In genomic region chr17:17613708-17614114, GRCh38 we compare ENCODE assay signal across 8 cellular contexts. TPM values are rescaled to one million over a fixed set of nuclear protein-coding genes. Genes with fewer than 3 reads are reported as not detected.
DNase-seq lines count a peak whose midpoint lies in the region; ATAC-seq and TF ChIP-seq lines count a peak whose summit lies in the region.

No MANE protein-coding gene starts in this region.

- no peak for DNase-seq in BJ (ENCODE audit: low read depth)
- peak; percentile 55 for DNase-seq in GM19238 (ENCODE audit: insufficient read length, low spot score)
- peak; percentile 29 for DNase-seq in NCI-H2107 (lab: John Stamatoyannopoulos, UW)
- DNase-seq in WERI-Rb-1 = peak; percentile 88
- peak in 5 of 10 donors; percentile 21 to 68 (median 37) for DNase-seq in dorsolateral prefrontal cortex
- DNase-seq in lower lobe of right lung = no peak
- peak; percentile 21 to 23 for DNase-seq in stimulated activated CD8-positive, alpha-beta memory T cell treated with anti-CD3 and anti-CD28 coated beads, Interleukin-7, amount 100 ng/mL, for 4 hours (ENCODE audit: low read depth in 2 of 2)

- POLR2A ChIA-PET in BJ (lab: Charles Lee) = no interaction called here

- TF ChIP-seq CTCF in BJ (IDR thresholded peaks at IDR 0.05; ENCODE audit: insufficient read depth, low read depth, low read length) = peak; percentile 82
- peak; percentile 84 for TF ChIP-seq CTCF in WERI-Rb-1 (IDR thresholded peaks at IDR 0.05; ENCODE audit: low read depth, low read length)
- peak; percentile 37 to 82 (median 66) for TF ChIP-seq CTCF in dorsolateral prefrontal cortex (IDR thresholded peaks at IDR 0.05 in 54 of 56, conservative IDR thresholded peaks at IDR 0.05 in 2 of 56; ENCODE audit: low read depth in 1 of 56, partially characterized antibody in 56 of 56)
- peak; percentile 72 for TF ChIP-seq CTCF in lower lobe of right lung (IDR thresholded peaks at IDR 0.05)

- no peaks in the 10 kb centered on the region for H3K27me3 ChIP-seq in BJ (ENCODE audit: control insufficient read depth, insufficient read depth, low read length)
- no peaks in the 10 kb centered on the region for H3K27me3 ChIP-seq in WERI-Rb-1 (ENCODE audit: insufficient read depth, low read depth, severe bottlenecking)
- no peaks in the 10 kb centered on the region for H3K27me3 ChIP-seq in dorsolateral prefrontal cortex
- H3K27me3 ChIP-seq in lower lobe of right lung (ENCODE audit: low read depth) = no peaks in the 10 kb centered on the region

- intact Hi-C loops in dorsolateral prefrontal cortex (cut with DNase I) (no loop called here), lower lobe of right lung (cut with DNase I) (no loop called here)

- H3K36me3 ChIP-seq in BJ (ENCODE audit: control insufficient read depth, insufficient read depth, low read length) = no peaks in the 10 kb centered on the region
- H3K36me3 ChIP-seq in WERI-Rb-1 = no peaks in the 10 kb centered on the region
- H3K36me3 ChIP-seq in lower lobe of right lung = no peaks in the 10 kb centered on the region

- H3K4me3 ChIP-seq in BJ (ENCODE audit: low read depth, low read length) (no peak overlapping the region), WERI-Rb-1 (ENCODE audit: low read depth, low read length) (no peak overlapping the region), dorsolateral prefrontal cortex (no peak overlapping the region), lower lobe of right lung (no peak overlapping the region)

- H3K9me3 ChIP-seq in WERI-Rb-1 (ENCODE audit: severe bottlenecking) = peaks cover 11% of the 10 kb centered on the region
- H3K9me3 ChIP-seq in lower lobe of right lung = no peaks in the 10 kb centered on the region

- ATAC-seq in lower lobe of right lung = peak; percentile 91 to 92
- no peak for ATAC-seq in GM18873 (IDR thresholded peaks at IDR 0.05; ENCODE audit: low FRiP score, unreplicated experiment)

- H3K4me1 ChIP-seq in lower lobe of right lung = peaks cover 13% of the 10 kb centered on the region

- H3K27ac ChIP-seq in WERI-Rb-1 (0 out of 2 replicates have a peak overlapping the region, but pooled peaks have one; percentile 36), dorsolateral prefrontal cortex (no peak overlapping the region), lower lobe of right lung (no peak overlapping the region)

- CTCF ChIA-PET in BJ (lab: Yijun Ruan, JAX) = interaction anchor here (0.6 to 5.7 kb wide), 25 partner anchors 9 to 266 kb away, joined by 3 to 43 read pairs (median 4); partner anchors contain the start of genes PEMT and RASD1

RNA-seq across cellular contexts. Expression of gene PEMT, which starts 22.2 kb away (rescaled TPM):
- 29.8 and 50.7 TPM in 2 replicates for polyA plus RNA-seq in BJ (2011; rRNA removed)
- polyA minus RNA-seq in BJ (2011; rRNA and poly(A)+ RNA removed) = 18.7 and 26.4 TPM in 2 replicates
- total RNA-seq in dorsolateral prefrontal cortex (10 to 100 TPM; 11.4 to 41.9 (median 24.7) TPM), lower lobe of right lung (20.1 TPM)

Comparison
In these comparisons a context has a peak if more than half of its experiments do, and no peak if none do; other contexts are left out.
1. DNase-seq: peak in GM19238 (single experiment), NCI-H2107 (single experiment), WERI-Rb-1 (single experiment) and stimulated activated CD8-positive, alpha-beta memory T cell treated with anti-CD3 and anti-CD28 coated beads, Interleukin-7, amount 100 ng/mL, for 4 hours (2 of 2); none in BJ (single experiment) and lower lobe of right lung (single experiment).
2. Peak in every context shown above with its lines, with median percentiles within 50 percentile points of each other: CTCF ChIP-seq.